15 cellular contexts compared by ENCODE assay signal in the genomic region with DNA sequence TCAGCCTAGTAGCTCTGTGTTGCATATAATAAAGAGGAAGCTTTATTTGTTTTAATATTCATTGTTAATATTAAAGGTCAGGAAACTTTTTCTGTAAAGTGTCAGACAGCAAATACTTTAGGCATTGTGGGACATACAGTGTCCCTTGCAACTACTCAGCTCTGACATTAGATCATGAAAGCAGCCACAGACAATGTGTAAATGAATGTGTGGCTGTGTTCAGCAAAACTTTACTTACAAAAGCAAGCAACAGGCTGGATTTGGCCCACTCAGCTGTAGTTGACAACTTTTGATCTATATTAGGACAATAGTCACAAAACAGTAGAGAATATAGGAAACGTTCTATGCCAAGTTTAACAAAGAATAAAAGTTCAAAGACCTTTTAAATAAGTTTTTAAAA.
DNase-seq lines count a peak whose midpoint lies in the region; ATAC-seq and TF ChIP-seq lines count a peak whose summit lies in the region.
"Had no signal": no experiment of that assay in that cellular context is flagged by ENCODE, and none has a peak within 500 bp of the region (broad histone marks: within the 10 kb centered on the region; RNA-seq: fewer than 3 reads in every experiment).

No MANE protein-coding gene starts in this region.

- no peaks in the 10 kb centered on the region for H3F3A ChIP-seq in SU-DHL-6 (ENCODE audit: insufficient read depth)

- H3K36me3 ChIP-seq in IMR-90 (ENCODE audit: control insufficient read depth, insufficient read depth, low read length) (no peaks in the 10 kb centered on the region), SU-DHL-6 (ENCODE audit: low read length) (no peaks in the 10 kb centered on the region), neutrophil (no peaks in the 10 kb centered on the region)
- H3K36me3 ChIP-seq: BLaER1 treated with 17β-estradiol and CSF1 and Interleukin-3, amounts not matched to agents 10 nM and 100 nM; HAP-1 had no signal

- H2AFZ ChIP-seq in IMR-90 (replicated peaks; ENCODE audit: low read length, poor library complexity) (no peak overlapping the region), SU-DHL-6 (ENCODE audit: low read depth, low read length, severe bottlenecking) (peak overlapping the region; percentile 43)

- H3K4me3 ChIP-seq in IMR-90 (ENCODE audit: insufficient read depth, low read depth, low read length) = no peak overlapping the region
- no peak overlapping the region for H3K4me3 ChIP-seq in SU-DHL-6 (ENCODE audit: insufficient read depth, low read length, poor library complexity, severe bottlenecking)
- H3K4me3 ChIP-seq in neutrophil (ENCODE audit: low read depth in 1 of 2, low read length in 1 of 2) = no peak overlapping the region
- H3K4me3 ChIP-seq: BLaER1 treated with 17β-estradiol and CSF1 and Interleukin-3, amounts not matched to agents 10 nM and 100 nM; HAP-1 had no signal

- H3K27me3 ChIP-seq in IMR-90 (ENCODE audit: control insufficient read depth, insufficient read depth, low read length) = no peaks in the 10 kb centered on the region
- no peaks in the 10 kb centered on the region for H3K27me3 ChIP-seq in SU-DHL-6 (ENCODE audit: low read length)
- H3K27me3 ChIP-seq in neutrophil = no peaks in the 10 kb centered on the region
- H3K27me3 ChIP-seq: BLaER1 treated with 17β-estradiol and CSF1 and Interleukin-3, amounts not matched to agents 10 nM and 100 nM had no signal

- no peak for TF ChIP-seq CTCF in IMR-90 (conservative IDR thresholded peaks at IDR 0.05; ENCODE audit: low read depth, low read length)
- TF ChIP-seq CTCF in SU-DHL-6 (IDR thresholded peaks at IDR 0.05; ENCODE audit: insufficient read depth, low read length, poor library complexity, severe bottlenecking) = no peak
- no peak for TF ChIP-seq CTCF in neutrophil (IDR thresholded peaks at IDR 0.05)

- no peak overlapping the region for H2BK20ac ChIP-seq in IMR-90 (ENCODE audit: low read depth, low read length)

- no peak for TF ChIP-seq RAD21 in IMR-90 (IDR thresholded peaks at IDR 0.05; ENCODE audit: low read length)

- no peak for TF ChIP-seq POLR2A in IMR-90 (IDR thresholded peaks at IDR 0.05; ENCODE audit: low read depth, low read length)

- CTCF ChIA-PET in IMR-90 (lab: Yijun Ruan, JAX) = interaction anchor here (0.5 kb wide), 1 partner anchor 210 kb away, joined by 3 read pairs; no protein-coding TSS in a partner anchor

- no peaks in the 10 kb centered on the region for H3K9me2 ChIP-seq in SU-DHL-6 (replicated peaks; ENCODE audit: insufficient read depth, low read length)

- POLR2A ChIA-PET in IMR-90 (lab: Charles Lee; ENCODE audit: unreplicated experiment) = no interaction called here

- no TSS peak for BruUV-seq in IMR-90 (replicated peaks; lab: Mats Ljungman, UMichigan)

- no peak overlapping the region for H3K18ac ChIP-seq in IMR-90 (ENCODE audit: low read depth, low read length)

- ATAC-seq in activated CD4-positive, CD25-positive, alpha-beta regulatory T cell treated with anti-CD3 and anti-CD28 coated beads, Interleukin-2, amount 50 U/mL, for 24 hours = peak; percentile 30 to 47
- ATAC-seq in IMR-90 (ENCODE audit: low read depth) = no peak
- ATAC-seq in HG03139 (IDR thresholded peaks at IDR 0.05; ENCODE audit: unreplicated experiment) = no peak

- no peak overlapping the region for H3K23ac ChIP-seq in IMR-90 (ENCODE audit: low read depth, low read length)

- WGBS in IMR-90 (ENCODE audit: extremely low coverage in 2 of 2, insufficient read length in 1 of 2), 2 experiments = no CpG with 5 or more reads among the region's 1 CpG

- H3K9ac ChIP-seq in IMR-90 (ENCODE audit: low read depth, low read length) (no peak overlapping the region), SU-DHL-6 (ENCODE audit: low read length) (no peak overlapping the region)
- H3K9ac ChIP-seq: BLaER1 treated with 17β-estradiol and CSF1 and Interleukin-3, amounts not matched to agents 10 nM and 100 nM had no signal

- H4K20me1 ChIP-seq in IMR-90 (ENCODE audit: insufficient read depth, low read length) (no peaks in the 10 kb centered on the region), SU-DHL-6 (ENCODE audit: low read depth, low read length) (no peaks in the 10 kb centered on the region)
- H4K20me1 ChIP-seq: BLaER1 treated with 17β-estradiol and CSF1 and Interleukin-3, amounts not matched to agents 10 nM and 100 nM had no signal

- H3K4me2 ChIP-seq in IMR-90 (ENCODE audit: low read depth, low read length) (no peak overlapping the region), SU-DHL-6 (ENCODE audit: low read depth, low read length, poor library complexity, severe bottlenecking) (no peak overlapping the region)

- H3K4me1 ChIP-seq in IMR-90 (ENCODE audit: control insufficient read depth, insufficient read depth, low read length) (no peaks in the 10 kb centered on the region), neutrophil (ENCODE audit: control insufficient read depth in 1 of 2, insufficient read depth in 1 of 2, low read depth in 1 of 2, low read length in 1 of 2) (peaks cover 24 to 30% of the 10 kb centered on the region in 2 experiments)
- H3K4me1 ChIP-seq: HAP-1 had no signal

- H3K14ac ChIP-seq in IMR-90 (replicated peaks; ENCODE audit: low read depth, low read length) = 0 out of 2 replicates have a peak overlapping the region, but pooled peaks have one; percentile 25

- no peak overlapping the region for H2BK120ac ChIP-seq in IMR-90 (ENCODE audit: low read depth, low read length)

- no peak overlapping the region for H2AK5ac ChIP-seq in IMR-90 (ENCODE audit: low read depth, low read length)

- intact Hi-C loops in IMR-90 (cut with micrococcal nuclease) = no loop called here

- H2BK5ac ChIP-seq in IMR-90 (ENCODE audit: low read depth, low read length, poor library complexity, severe bottlenecking) = no peak overlapping the region

- no peak overlapping the region for H3K56ac ChIP-seq in IMR-90 (ENCODE audit: extremely low read depth, insufficient read depth, low read length)

- H3K27ac ChIP-seq in IMR-90 (ENCODE audit: insufficient read depth, low read length) = no peak overlapping the region
- H3K27ac ChIP-seq in SU-DHL-6 (ENCODE audit: low read depth, low read length) = peak overlapping the region; percentile 7; the same call in 1 of the 2 replicates
- H3K27ac ChIP-seq in neutrophil = peak overlapping the region; percentile 26

- DNase-seq in activated CD4-positive, CD25-positive, alpha-beta regulatory T cell treated with anti-CD3 and anti-CD28 coated beads, Interleukin-2, amount 50 U/mL, for 72 hours = no peak
- DNase-seq in IMR-90 (no peak), OCI-M1 (lab: John Stamatoyannopoulos, UW) (no peak)
- no peak for DNase-seq in stimulated activated CD4-positive, alpha-beta T cell treated with anti-CD3 and anti-CD28 coated beads, Interleukin-1b, Interleukin-23, amount 100 ng/mL, for 48 hours
- DNase-seq: 8988T; ACHN; CD4-positive, CD25-positive, alpha-beta regulatory T cell; DMS 273 treated with DMSO at 0.1 percent for 48 hours; GOT3 had no signal

- no peak overlapping the region for H2BK15ac ChIP-seq in IMR-90 (ENCODE audit: low read depth, low read length)

- dilution Hi-C loops in IMR-90 (cut with HindIII; ENCODE audit: low sequenced_read_pairs, unreplicated experiment) = no loop called here

- no peak overlapping the region for H2AK9ac ChIP-seq in IMR-90 (replicated peaks; ENCODE audit: low read depth, low read length, poor library complexity)

- no peaks in the 10 kb centered on the region for H3K9me3 ChIP-seq in IMR-90 (ENCODE audit: control insufficient read depth, insufficient read depth, low read length)
- H3K9me3 ChIP-seq in SU-DHL-6 (ENCODE audit: insufficient read depth, low read length) = no peaks in the 10 kb centered on the region
- no peaks in the 10 kb centered on the region for H3K9me3 ChIP-seq in neutrophil
- H3K9me3 ChIP-seq: HAP-1 had no signal

- H3K79me1 ChIP-seq in IMR-90 (ENCODE audit: low read depth in 1 of 2, low read length in 2 of 2) = no peaks in the 10 kb centered on the region

- H3K4ac ChIP-seq in IMR-90 (ENCODE audit: low read depth, low read length) = no peak overlapping the region

- no peak overlapping the region for H4K5ac ChIP-seq in IMR-90 (ENCODE audit: low read depth, low read length)

- in situ Hi-C loops in IMR-90 (cut with MboI; ENCODE audit: low sequenced_read_pairs) = no loop called here

- no peaks in the 10 kb centered on the region for H3K9me1 ChIP-seq in IMR-90 (ENCODE audit: insufficient read depth, low read length)

- H3K79me2 ChIP-seq in SU-DHL-6 (ENCODE audit: insufficient read depth, low read length) = no peaks in the 10 kb centered on the region

- no peak overlapping the region for H4K91ac ChIP-seq in IMR-90 (ENCODE audit: insufficient read depth, low read depth, low read length)

- no peak overlapping the region for H4K8ac ChIP-seq in IMR-90 (ENCODE audit: low read depth in 2 of 2, low read length in 2 of 2)

TF ChIP-seq in IMR-90, 13 proteins besides CTCF, POLR2A, EP300 and RAD21:
- TF ChIP-seq RCOR1 (IDR thresholded peaks at IDR 0.05; ENCODE audit: insufficient replicate concordance, low read length) (no peak), MXI1 (IDR thresholded peaks at IDR 0.05; ENCODE audit: borderline replicate concordance, low read depth, low read length) (no peak), NFE2L2 (IDR thresholded peaks at IDR 0.05; ENCODE audit: low read depth, low read length) (no peak), RFX5 (IDR thresholded peaks at IDR 0.05; ENCODE audit: low read depth, low read length) (no peak), MAFK (IDR thresholded peaks at IDR 0.05; ENCODE audit: low read depth, low read length) (no peak), CEBPB (IDR thresholded peaks at IDR 0.05; ENCODE audit: low read depth, low read length) (no peak), BHLHE40 (IDR thresholded peaks at IDR 0.05; ENCODE audit: low read depth, low read length) (no peak)
- TF ChIP-seq, protein P1, sequence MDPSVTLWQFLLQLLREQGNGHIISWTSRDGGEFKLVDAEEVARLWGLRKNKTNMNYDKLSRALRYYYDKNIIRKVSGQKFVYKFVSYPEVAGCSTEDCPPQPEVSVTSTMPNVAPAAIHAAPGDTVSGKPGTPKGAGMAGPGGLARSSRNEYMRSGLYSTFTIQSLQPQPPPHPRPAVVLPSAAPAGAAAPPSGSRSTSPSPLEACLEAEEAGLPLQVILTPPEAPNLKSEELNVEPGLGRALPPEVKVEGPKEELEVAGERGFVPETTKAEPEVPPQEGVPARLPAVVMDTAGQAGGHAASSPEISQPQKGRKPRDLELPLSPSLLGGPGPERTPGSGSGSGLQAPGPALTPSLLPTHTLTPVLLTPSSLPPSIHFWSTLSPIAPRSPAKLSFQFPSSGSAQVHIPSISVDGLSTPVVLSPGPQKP (IDR thresholded peaks at IDR 0.05; ENCODE audit: borderline replicate concordance, low read depth, low read length) = no peak
- TF ChIP-seq, protein P2, sequence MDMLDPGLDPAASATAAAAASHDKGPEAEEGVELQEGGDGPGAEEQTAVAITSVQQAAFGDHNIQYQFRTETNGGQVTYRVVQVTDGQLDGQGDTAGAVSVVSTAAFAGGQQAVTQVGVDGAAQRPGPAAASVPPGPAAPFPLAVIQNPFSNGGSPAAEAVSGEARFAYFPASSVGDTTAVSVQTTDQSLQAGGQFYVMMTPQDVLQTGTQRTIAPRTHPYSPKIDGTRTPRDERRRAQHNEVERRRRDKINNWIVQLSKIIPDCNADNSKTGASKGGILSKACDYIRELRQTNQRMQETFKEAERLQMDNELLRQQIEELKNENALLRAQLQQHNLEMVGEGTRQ (IDR thresholded peaks at IDR 0.05; ENCODE audit: low read depth, low read length) = no peak
TF ChIP-seq in IMR-90: peak in this region for 0.

Comparison
In these comparisons a context has a peak if more than half of its experiments do, and no peak if none do; other contexts are left out.
1. ATAC-seq: peak in activated CD4-positive, CD25-positive, alpha-beta regulatory T cell treated with anti-CD3 and anti-CD28 coated beads, Interleukin-2, amount 50 U/mL, for 24 hours (2 of 2); none in IMR-90 (single experiment) and HG03139 (single experiment).